Comparison of ENCODE assay signal across 31 cellular contexts in genomic region chr12:130097798-130098255, GRCh38.
DNase-seq lines count a peak whose midpoint lies in the region; ATAC-seq, FAIRE-seq and TF ChIP-seq lines count a peak whose summit lies in the region.
"Had no signal": no experiment of that assay in that cellular context is flagged by ENCODE, and none has a peak within 500 bp of the region (broad histone marks: within the 10 kb centered on the region; RNA-seq: fewer than 3 reads in every experiment).

No MANE protein-coding gene starts in this region.

- intact Hi-C loops in K562 (cut with micrococcal nuclease) (no loop called here), pancreas (cut with DNase I) (no loop called here), transverse colon (cut with DNase I; ENCODE audit: low total_unique reads) (no loop called here)

- no peak overlapping the region for H3K4me3 ChIP-seq in K562
- no peak overlapping the region for H3K4me3 ChIP-seq in esophagus (ENCODE audit: low read depth in 1 of 2, low read length in 2 of 2)
- H3K4me3 ChIP-seq in pancreas = no peak overlapping the region
- no peak overlapping the region for H3K4me3 ChIP-seq in transverse colon
- H3K4me3 ChIP-seq: gastrocnemius medialis, left ventricle myocardium inferior, psoas muscle, sigmoid colon, SK-N-MC, tibial artery had no signal

- WGBS in K562 (ENCODE audit: insufficient coverage, low coverage, missing lambda C conversion rate) = 2% methylated on average over 8 of the region's 8 CpGs
- 38 to 39% methylated on average over 8 of the region's 8 CpGs for WGBS in esophagus, 2 donors
- 25 to 26% methylated on average over 8 of the region's 8 CpGs for WGBS in pancreas, 2 donors
- 71 to 77% methylated on average over 3 to 8 of the region's 8 CpGs for WGBS in transverse colon (ENCODE audit: low coverage in 1 of 2), 2 donors

- no TSS peak for BruUV-seq in K562 (replicated peaks; lab: Mats Ljungman, UMichigan)

- H3K4me2 ChIP-seq in K562 (ENCODE audit: insufficient read depth, low read length) = no peak overlapping the region

- H3K27ac ChIP-seq in K562 (ENCODE audit: extremely low read depth, low read depth, low read length) (no peak overlapping the region), esophagus (ENCODE audit: low read depth in 2 of 2, low read length in 1 of 2) (peak overlapping the region; percentile 71 to 89), pancreas (no peak overlapping the region), transverse colon (no peak overlapping the region), substantia nigra (ENCODE audit: low read depth, low read length, poor library complexity, severe bottlenecking) (no peak overlapping the region)
- H3K27ac ChIP-seq: gastrocnemius medialis, left ventricle myocardium inferior, psoas muscle, sigmoid colon, SK-N-MC, tibial artery had no signal

- H3K9ac ChIP-seq in K562 (ENCODE audit: insufficient read depth in 1 of 2, low read depth in 2 of 2, low read length in 2 of 2) = no peak overlapping the region

- CTCF ChIA-PET in K562 (lab: Yijun Ruan, JAX; ENCODE audit: low intra/inter-chr PET ratio) = no interaction called here

- no peaks in the 10 kb centered on the region for H3K9me3 ChIP-seq in K562 (replicated peaks; ENCODE audit: control insufficient read depth, insufficient read depth, low read depth, low read length)
- no peaks in the 10 kb centered on the region for H3K9me3 ChIP-seq in esophagus (ENCODE audit: control insufficient read depth in 2 of 2, insufficient read depth in 1 of 2, low read depth in 1 of 2, low read length in 1 of 2)
- no peaks in the 10 kb centered on the region for H3K9me3 ChIP-seq in pancreas
- H3K9me3 ChIP-seq in transverse colon = no peaks in the 10 kb centered on the region
- H3K9me3 ChIP-seq: gastrocnemius medialis, left ventricle myocardium inferior, psoas muscle, sigmoid colon, tibial artery had no signal

- no peak overlapping the region for H2AFZ ChIP-seq in K562 (ENCODE audit: low read depth, low read length)

- H3K27me3 ChIP-seq in K562 (ENCODE audit: control insufficient read depth in 2 of 2, insufficient read depth in 2 of 2, low read length in 2 of 2) = peaks cover 0 to 29% of the 10 kb centered on the region in 2 experiments; a peak in 2 of 5 replicates
- no peaks in the 10 kb centered on the region for H3K27me3 ChIP-seq in esophagus (ENCODE audit: control insufficient read depth in 1 of 2, insufficient read depth in 2 of 2, low read length in 2 of 2)
- H3K27me3 ChIP-seq in pancreas = peaks cover 0 to 8% (median 0%) of the 10 kb centered on the region in 4 donors
- H3K27me3 ChIP-seq in transverse colon = no peaks in the 10 kb centered on the region
- H3K27me3 ChIP-seq: gastrocnemius medialis had no signal

- no peak for TF ChIP-seq RAD21 in K562 (CRISPR knock-in tag; conservative IDR thresholded peaks at IDR 0.05 in 1 of 2, IDR thresholded peaks at IDR 0.05 in 1 of 2)

- no peaks in the 10 kb centered on the region for H4K20me1 ChIP-seq in K562 (replicated peaks; ENCODE audit: control insufficient read depth, insufficient read depth, low read length)

- POLR2A ChIA-PET in K562 (lab: Yijun Ruan, JAX) = interaction anchor here (0.7 kb wide), 1 partner anchor 11 kb away, joined by 3 read pairs; no protein-coding TSS in a partner anchor

- H3K4me1 ChIP-seq in K562 (replicated peaks in 1 of 2; ENCODE audit: control insufficient read depth in 2 of 2, insufficient read depth in 2 of 2, low read length in 2 of 2) = no peaks in the 10 kb centered on the region
- H3K4me1 ChIP-seq in esophagus (ENCODE audit: control insufficient read depth in 2 of 2, insufficient read depth in 2 of 2, low read length in 1 of 2) = peaks cover 3 to 11% of the 10 kb centered on the region in 2 donors
- no peaks in the 10 kb centered on the region for H3K4me1 ChIP-seq in pancreas
- H3K4me1 ChIP-seq in transverse colon = no peaks in the 10 kb centered on the region
- H3K4me1 ChIP-seq: gastrocnemius medialis, left ventricle myocardium inferior, psoas muscle, sigmoid colon, tibial artery had no signal

- ATAC-seq in K562 (no peak), pancreas (peak in 3 of 4 donors; percentile 36 to 57 (median 52))
- ATAC-seq: activated CD8-positive, alpha-beta memory T cell treated with anti-CD3 and anti-CD28 coated beads, Interleukin-2, amount 10 ng/mL, durations not matched to agents 7 days and 5 days; activated T-cell treated with anti-CD3 and anti-CD28 coated beads, Interleukin-2, amount 50 U/mL, for 4 hours; gastrocnemius medialis; psoas muscle; stimulated activated naive CD8-positive, alpha-beta T cell treated with anti-CD3 and anti-CD28 coated beads, Interleukin-15, amount 100 ng/mL, for 72 hours had no signal

- in situ Hi-C loops in K562 (cut with MboI) = no loop called here
- in situ Hi-C loops in transverse colon (cut with MboI; ENCODE audit: low pct_ligation_motif_present in 1 of 4, low pct_unique_long_range_greater_than_20kb in 1 of 4, low sequenced_read_pairs in 3 of 4) = no loop called here

- TF ChIP-seq POLR2A in K562 (conservative IDR thresholded peaks at IDR 0.05) (no peak), transverse colon (IDR thresholded peaks at IDR 0.05) (no peak)

- FAIRE-seq in K562 (lab: Jason Lieb, UNC) = no peak
- no peak for FAIRE-seq in pancreas (lab: Jason Lieb, UNC)

- H3K79me2 ChIP-seq in K562 (ENCODE audit: control insufficient read depth, insufficient read depth, low read length) = no peaks in the 10 kb centered on the region

- H3K36me3 ChIP-seq in K562 (ENCODE audit: control insufficient read depth, insufficient read depth, low read length) = no peaks in the 10 kb centered on the region
- no peaks in the 10 kb centered on the region for H3K36me3 ChIP-seq in esophagus (ENCODE audit: control insufficient read depth in 2 of 2, insufficient read depth in 2 of 2, low read length in 1 of 2)
- no peaks in the 10 kb centered on the region for H3K36me3 ChIP-seq in pancreas
- H3K36me3 ChIP-seq in transverse colon = no peaks in the 10 kb centered on the region
- H3K36me3 ChIP-seq: gastrocnemius medialis, left ventricle myocardium inferior, sigmoid colon, tibial artery had no signal

- TF ChIP-seq EP300 in K562 (IDR thresholded peaks at IDR 0.05; ENCODE audit: low read length) (no peak), transverse colon (IDR thresholded peaks at IDR 0.05; ENCODE audit: low read depth) (no peak)

- H3K9me1 ChIP-seq in K562 (ENCODE audit: control insufficient read depth, insufficient read depth, low read length) = no peaks in the 10 kb centered on the region

- TF ChIP-seq CTCF in K562 (IDR thresholded peaks at IDR 0.05 in 2 of 3, conservative IDR thresholded peaks at IDR 0.05 in 1 of 3; ENCODE audit: insufficient read depth in 2 of 3, low read depth in 1 of 3, low read length in 3 of 3) (no peak), pancreas (IDR thresholded peaks at IDR 0.05) (no peak), transverse colon (IDR thresholded peaks at IDR 0.05) (no peak)

- DNase-seq in COLO668 (lab: John Stamatoyannopoulos, UW; ENCODE audit: unreplicated experiment) (peak; percentile 30), K562 (ENCODE audit: extremely low read depth in 1 of 4, low spot score in 3 of 4) (peak in 1 of 4 experiments; percentile 2), pancreas (no peak), transverse colon (no peak), iPS-NIHi7 (ENCODE audit: extremely low spot score) (no peak), cerebellar nuclear complex (lab: John Stamatoyannopoulos, UW) (no peak), substantia nigra (lab: John Stamatoyannopoulos, UW) (no peak)
- DNase-seq: activated B cell treated with CpG ODN at 0.5 μM for 24 hours; activated CD8-positive, alpha-beta memory T cell treated with anti-CD3 and anti-CD28 coated beads, Interleukin-2, amount 10 ng/mL, durations not matched to agents 7 days and 5 days; activated gamma-delta T cell treated with Interleukin-2 at 50 U/mL for 16 hours; activated naive CD8-positive, alpha-beta T cell treated with anti-CD3 and anti-CD28 coated beads, Interleukin-2, amount 10 ng/mL, durations not matched to agents 7 days and 5 days; activated T-cell treated with anti-CD3 and anti-CD28 coated beads, Interleukin-2, amount 50 U/mL, for 4 hours; aorta; DND-41; gastrocnemius medialis; hypothalamus; immature natural killer cell; left ventricle myocardium inferior; NCI-H1105; NCI-H187; NCI-H2171 treated with DMSO at 0.1 percent for 48 hours; NCI-H510A; psoas muscle; sigmoid colon; stimulated activated CD4-positive, alpha-beta T cell treated with anti-CD3 and anti-CD28 coated beads, Interleukin-12 subunit alpha, Interleukin-12 subunit beta, amount 100 ng/mL, for 4 hours; stimulated activated CD4-positive, alpha-beta T cell treated with anti-CD3 and anti-CD28 coated beads, Interleukin-2, amount 100 ng/mL, for 48 hours; stimulated activated naive CD8-positive, alpha-beta T cell treated with anti-CD3 and anti-CD28 coated beads, Interleukin-15, amount 100 ng/mL, for 72 hours; T-helper 1 cell; tibial artery had no signal

TF ChIP-seq in K562, 482 proteins besides CTCF, POLR2A, EP300 and RAD21 (continues in another document):
- no peak for TF ChIP-seq ARID4B (CRISPR knock-in tag; IDR thresholded peaks at IDR 0.05)

Comparison
In these comparisons a context has a peak if more than half of its experiments do, and no peak if none do; other contexts are left out.
1. H3K27ac ChIP-seq: peak in esophagus (2 of 2); none in K562 (single experiment), pancreas (0 of 4), transverse colon (0 of 4) and substantia nigra (single experiment).